ENCODE assay signal across 17 cellular contexts in the genomic region with DNA sequence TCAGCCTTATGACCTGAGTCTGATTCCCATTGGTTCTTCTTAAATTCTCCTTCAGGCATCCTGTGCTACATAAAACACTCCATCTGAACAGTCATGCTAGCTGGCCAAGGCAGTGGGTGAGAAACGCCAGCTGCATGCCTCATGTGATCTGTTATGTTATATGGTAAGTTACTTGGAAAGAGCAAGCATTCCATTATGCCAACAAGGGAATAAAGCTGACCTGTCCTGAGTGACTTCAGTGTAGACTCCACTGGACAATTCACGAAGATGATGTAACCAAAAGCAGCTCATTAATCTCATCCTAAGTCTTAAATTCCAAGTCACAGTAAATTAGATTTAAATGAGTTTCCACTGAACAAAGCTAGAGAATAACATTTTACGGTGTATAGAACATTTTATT.
DNase-seq lines count a peak whose midpoint lies in the region; TF ChIP-seq lines count a peak whose summit lies in the region.
"Had no signal": no experiment of that assay in that cellular context is flagged by ENCODE, and none has a peak within 500 bp of the region (broad histone marks: within the 10 kb centered on the region; RNA-seq: fewer than 3 reads in every experiment).

No MANE protein-coding gene starts in this region.

- H3F3A ChIP-seq in SK-N-SH (replicated peaks; ENCODE audit: insufficient read depth): peaks cover 16% of the 10 kb centered on the region

- H3K27me3 ChIP-seq in SK-N-SH (ENCODE audit: insufficient read depth) (no peaks in the 10 kb centered on the region), rectal smooth muscle tissue (ENCODE audit: control insufficient read depth, insufficient read depth, low read length) (no peaks in the 10 kb centered on the region), WERI-Rb-1 (ENCODE audit: insufficient read depth, low read depth, severe bottlenecking) (no peaks in the 10 kb centered on the region), left ventricle myocardium inferior (ENCODE audit: low read depth) (no peaks in the 10 kb centered on the region), brain microvascular endothelial cell (replicated peaks) (no peaks in the 10 kb centered on the region)
- H3K27me3 ChIP-seq: BE2C, right lobe of liver, suprapubic skin had no signal

- no peak overlapping the region for H3K4me2 ChIP-seq in SK-N-SH

- H3K4me1 ChIP-seq in SK-N-SH (ENCODE audit: control insufficient read depth in 1 of 2, insufficient read depth in 2 of 2, low read depth in 1 of 2, low read length in 1 of 2): peaks cover 2 to 12% of the 10 kb centered on the region in 2 experiments; a peak in 3 of 4 replicates
- peaks cover 20% of the 10 kb centered on the region for H3K4me1 ChIP-seq in rectal smooth muscle tissue (ENCODE audit: control insufficient read depth, insufficient read depth, low read length)
- H3K4me1 ChIP-seq in left ventricle myocardium inferior: no peaks in the 10 kb centered on the region
- H3K4me1 ChIP-seq: BE2C, suprapubic skin had no signal

- H3K4me3 ChIP-seq in SK-N-SH (ENCODE audit: low read depth in 2 of 2, low read length in 1 of 2) (no peak overlapping the region), fibroblast of pulmonary artery (replicated peaks; ENCODE audit: low read depth, low read length) (no peak overlapping the region), rectal smooth muscle tissue (ENCODE audit: low read length) (no peak overlapping the region), WERI-Rb-1 (ENCODE audit: low read depth, low read length) (no peak overlapping the region), left ventricle myocardium inferior (no peak overlapping the region), brain microvascular endothelial cell (ENCODE audit: low read depth, low read length) (no peak overlapping the region)
- H3K4me3 ChIP-seq: right lobe of liver, suprapubic skin had no signal

- no peaks in the 10 kb centered on the region for H4K20me1 ChIP-seq in SK-N-SH (ENCODE audit: insufficient read depth)

- H3K27ac ChIP-seq in SK-N-SH (ENCODE audit: low read depth in 2 of 2, low read length in 1 of 2) (peak overlapping the region in 1 of 2 experiments; percentile 24; a peak in 1 of 4 replicates), rectal smooth muscle tissue (ENCODE audit: low read depth, low read length) (peak overlapping the region; percentile 77), WERI-Rb-1 (no peak overlapping the region), left ventricle myocardium inferior (replicated peaks) (no peak overlapping the region), brain microvascular endothelial cell (no peak overlapping the region)
- H3K27ac ChIP-seq: right lobe of liver, suprapubic skin had no signal

- H2AFZ ChIP-seq in SK-N-SH (ENCODE audit: low read depth): no peak overlapping the region

- CTCF ChIA-PET in SK-N-SH (lab: Yijun Ruan, JAX): interaction anchor here (1.1 to 1.5 kb wide), 2 partner anchors 19 to 22 kb away, joined by 3 to 5 read pairs; no protein-coding TSS in a partner anchor

- H3K9ac ChIP-seq in SK-N-SH: no peak overlapping the region
- no peak overlapping the region for H3K9ac ChIP-seq in rectal smooth muscle tissue (ENCODE audit: low read length)

- TF ChIP-seq EP300 in SK-N-SH (IDR thresholded peaks at IDR 0.05; ENCODE audit: borderline replicate concordance in 1 of 2, low read depth in 1 of 2, low read length in 1 of 2): peak in 1 of 2 experiments; percentile 55; a peak in 1 of 4 replicates

- no peak for TF ChIP-seq CTCF in SK-N-SH (IDR thresholded peaks at IDR 0.05)
- no peak for TF ChIP-seq CTCF in fibroblast of pulmonary artery (IDR thresholded peaks at IDR 0.05; ENCODE audit: low read length, missing control alignments)
- no peak for TF ChIP-seq CTCF in WERI-Rb-1 (IDR thresholded peaks at IDR 0.05; ENCODE audit: low read depth, low read length)
- TF ChIP-seq CTCF in left ventricle myocardium inferior (IDR thresholded peaks at IDR 0.05; ENCODE audit: borderline replicate concordance): no peak
- TF ChIP-seq CTCF in brain microvascular endothelial cell (IDR thresholded peaks at IDR 0.05; ENCODE audit: low read depth, low read length, missing control alignments): no peak

- H3K36me3 ChIP-seq in SK-N-SH (replicated peaks in 1 of 2; ENCODE audit: control insufficient read depth in 1 of 2, insufficient read depth in 2 of 2, low read length in 1 of 2): no peaks in the 10 kb centered on the region
- H3K36me3 ChIP-seq in rectal smooth muscle tissue (ENCODE audit: control insufficient read depth, insufficient read depth, low read length): no peaks in the 10 kb centered on the region
- no peaks in the 10 kb centered on the region for H3K36me3 ChIP-seq in WERI-Rb-1
- no peaks in the 10 kb centered on the region for H3K36me3 ChIP-seq in left ventricle myocardium inferior
- H3K36me3 ChIP-seq in brain microvascular endothelial cell (replicated peaks): no peaks in the 10 kb centered on the region
- H3K36me3 ChIP-seq: BE2C, right lobe of liver, suprapubic skin had no signal

- POLR2A ChIA-PET in SK-N-SH (lab: Yijun Ruan, JAX): no interaction called here

- no peaks in the 10 kb centered on the region for H3K9me3 ChIP-seq in SK-N-SH
- H3K9me3 ChIP-seq in WERI-Rb-1 (ENCODE audit: severe bottlenecking): no peaks in the 10 kb centered on the region
- H3K9me3 ChIP-seq in left ventricle myocardium inferior (replicated peaks): no peaks in the 10 kb centered on the region
- H3K9me3 ChIP-seq: BE2C, right lobe of liver, suprapubic skin had no signal

- no peaks in the 10 kb centered on the region for H3K9me2 ChIP-seq in SK-N-SH

- no peak for TF ChIP-seq RAD21 in SK-N-SH (IDR thresholded peaks at IDR 0.05; ENCODE audit: low read length)

- peak; percentile 65 for DNase-seq in AG20443 (ENCODE audit: low spot score)
- DNase-seq in SK-N-SH: no peak
- DNase-seq in fibroblast of pulmonary artery (ENCODE audit: low read depth): peak; percentile 33
- no peak for DNase-seq in WERI-Rb-1
- DNase-seq in left ventricle myocardium inferior: no peak
- no peak for DNase-seq in NCI-H1105 treated with DMSO at 0.1 percent for 48 hours (lab: John Stamatoyannopoulos, UW)
- no peak for DNase-seq in brain microvascular endothelial cell
- DNase-seq: activated naive CD8-positive, alpha-beta T cell treated with anti-CD3 and anti-CD28 coated beads for 36 hours; activated T-cell treated with anti-CD3 and anti-CD28 coated beads, Interleukin-2, amount 50 U/mL, for 24 hours; BE2C; cerebellar nuclear complex; head of caudate nucleus; NCI-H2081; NCI-H510A; right lobe of liver had no signal

- no peaks in the 10 kb centered on the region for H3K79me2 ChIP-seq in SK-N-SH (ENCODE audit: insufficient read depth)

- in situ Hi-C loops in brain microvascular endothelial cell (cut with HindIII; ENCODE audit: low pct_ligation_motif_present, low sequenced_read_pairs): no loop called here

- 57% methylated on average over 3 of the region's 3 CpGs for WGBS in SK-N-SH (ENCODE audit: low lambda C conversion rate)

- intact Hi-C loops in left ventricle myocardium inferior (cut with micrococcal nuclease): no loop called here

TF ChIP-seq in SK-N-SH, 30 proteins besides CTCF, POLR2A, EP300 and RAD21 (continues in another document):
- TF ChIP-seq ELF1 (IDR thresholded peaks at IDR 0.05) (no peak), JUND (IDR thresholded peaks at IDR 0.05) (no peak; the same call in 1 of the 2 replicates), NFIC (IDR thresholded peaks at IDR 0.05; ENCODE audit: borderline replicate concordance) (peak; percentile 27; the same call in 1 of the 2 replicates), GABPA (IDR thresholded peaks at IDR 0.05; ENCODE audit: low read depth) (no peak), MEF2A (IDR thresholded peaks at IDR 0.05; ENCODE audit: borderline replicate concordance, low read depth) (no peak), RXRA (IDR thresholded peaks at IDR 0.05; ENCODE audit: borderline replicate concordance, low read depth) (no peak), TEAD4 (IDR thresholded peaks at IDR 0.05; ENCODE audit: borderline replicate concordance, insufficient read depth) (no peak)
- TF ChIP-seq, protein P1, sequence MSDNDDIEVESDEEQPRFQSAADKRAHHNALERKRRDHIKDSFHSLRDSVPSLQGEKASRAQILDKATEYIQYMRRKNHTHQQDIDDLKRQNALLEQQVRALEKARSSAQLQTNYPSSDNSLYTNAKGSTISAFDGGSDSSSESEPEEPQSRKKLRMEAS (IDR thresholded peaks at IDR 0.05; ENCODE audit: low read depth): no peak
- TF ChIP-seq, protein P2, sequence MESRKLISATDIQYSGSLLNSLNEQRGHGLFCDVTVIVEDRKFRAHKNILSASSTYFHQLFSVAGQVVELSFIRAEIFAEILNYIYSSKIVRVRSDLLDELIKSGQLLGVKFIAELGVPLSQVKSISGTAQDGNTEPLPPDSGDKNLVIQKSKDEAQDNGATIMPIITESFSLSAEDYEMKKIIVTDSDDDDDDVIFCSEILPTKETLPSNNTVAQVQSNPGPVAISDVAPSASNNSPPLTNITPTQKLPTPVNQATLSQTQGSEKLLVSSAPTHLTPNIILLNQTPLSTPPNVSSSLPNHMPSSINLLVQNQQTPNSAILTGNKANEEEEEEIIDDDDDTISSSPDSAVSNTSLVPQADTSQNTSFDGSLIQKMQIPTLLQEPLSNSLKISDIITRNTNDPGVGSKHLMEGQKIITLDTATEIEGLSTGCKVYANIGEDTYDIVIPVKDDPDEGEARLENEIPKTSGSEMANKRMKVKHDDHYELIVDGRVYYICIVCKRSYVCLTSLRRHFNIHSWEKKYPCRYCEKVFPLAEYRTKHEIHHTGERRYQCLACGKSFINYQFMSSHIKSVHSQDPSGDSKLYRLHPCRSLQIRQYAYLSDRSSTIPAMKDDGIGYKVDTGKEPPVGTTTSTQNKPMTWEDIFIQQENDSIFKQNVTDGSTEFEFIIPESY (IDR thresholded peaks at IDR 0.05; ENCODE audit: borderline replicate concordance, low read depth): no peak
- TF ChIP-seq, protein P3, sequence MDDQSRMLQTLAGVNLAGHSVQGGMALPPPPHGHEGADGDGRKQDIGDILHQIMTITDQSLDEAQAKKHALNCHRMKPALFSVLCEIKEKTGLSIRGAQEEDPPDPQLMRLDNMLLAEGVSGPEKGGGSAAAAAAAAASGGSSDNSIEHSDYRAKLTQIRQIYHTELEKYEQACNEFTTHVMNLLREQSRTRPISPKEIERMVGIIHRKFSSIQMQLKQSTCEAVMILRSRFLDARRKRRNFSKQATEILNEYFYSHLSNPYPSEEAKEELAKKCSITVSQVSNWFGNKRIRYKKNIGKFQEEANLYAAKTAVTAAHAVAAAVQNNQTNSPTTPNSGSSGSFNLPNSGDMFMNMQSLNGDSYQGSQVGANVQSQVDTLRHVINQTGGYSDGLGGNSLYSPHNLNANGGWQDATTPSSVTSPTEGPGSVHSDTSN (IDR thresholded peaks at IDR 0.05): peak; percentile 57
- TF ChIP-seq, protein P4, sequence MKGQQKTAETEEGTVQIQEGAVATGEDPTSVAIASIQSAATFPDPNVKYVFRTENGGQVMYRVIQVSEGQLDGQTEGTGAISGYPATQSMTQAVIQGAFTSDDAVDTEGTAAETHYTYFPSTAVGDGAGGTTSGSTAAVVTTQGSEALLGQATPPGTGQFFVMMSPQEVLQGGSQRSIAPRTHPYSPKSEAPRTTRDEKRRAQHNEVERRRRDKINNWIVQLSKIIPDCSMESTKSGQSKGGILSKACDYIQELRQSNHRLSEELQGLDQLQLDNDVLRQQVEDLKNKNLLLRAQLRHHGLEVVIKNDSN (IDR thresholded peaks at IDR 0.05; ENCODE audit: borderline replicate concordance, low read depth): peak; percentile 48; the same call in 1 of the 2 replicates

Comparison
In these comparisons a context has a peak if more than half of its experiments do, and no peak if none do; other contexts are left out.
1. DNase-seq: peak in AG20443 (single experiment) and fibroblast of pulmonary artery (single experiment); none in SK-N-SH (single experiment), WERI-Rb-1 (single experiment), left ventricle myocardium inferior (single experiment), NCI-H1105 treated with DMSO at 0.1 percent for 48 hours (single experiment) and brain microvascular endothelial cell (single experiment).